2 cellular contexts compared by ENCODE assay signal in the genomic region with DNA sequence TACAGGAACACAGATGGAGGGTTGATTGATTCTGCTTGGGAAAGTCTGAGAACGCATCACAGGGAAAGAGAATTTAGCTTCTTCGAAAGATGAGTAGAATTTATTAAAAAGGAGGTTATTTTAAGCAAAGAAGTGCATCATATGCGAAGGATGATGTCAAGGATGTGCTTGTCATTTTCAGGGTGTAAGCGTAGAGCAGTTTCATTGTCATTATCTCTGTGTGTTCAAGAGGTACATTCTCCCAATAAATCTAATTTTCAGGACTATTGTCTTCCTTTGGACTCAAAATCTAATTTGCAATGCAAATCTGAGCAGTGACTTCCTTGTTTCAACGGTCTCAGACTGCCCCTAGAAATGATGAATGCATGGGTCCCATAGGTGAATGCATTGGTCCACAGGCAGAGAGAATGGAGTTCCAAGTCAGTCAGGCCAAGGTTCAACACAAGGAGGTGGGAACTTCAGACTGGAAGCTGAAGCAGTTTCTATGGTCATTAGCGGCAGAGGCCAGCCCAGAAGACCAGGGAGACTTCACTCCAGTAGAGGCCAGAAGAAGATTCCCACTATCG.
TF ChIP-seq lines count a peak whose summit lies in the region.

No MANE protein-coding gene starts in this region.

TF ChIP-seq in SK-N-SH, 30 proteins besides CTCF, POLR2A, EP300 and RAD21:
- no peak for TF ChIP-seq YY1 (IDR thresholded peaks at IDR 0.05; ENCODE audit: low read depth)
- TF ChIP-seq, protein P1, sequence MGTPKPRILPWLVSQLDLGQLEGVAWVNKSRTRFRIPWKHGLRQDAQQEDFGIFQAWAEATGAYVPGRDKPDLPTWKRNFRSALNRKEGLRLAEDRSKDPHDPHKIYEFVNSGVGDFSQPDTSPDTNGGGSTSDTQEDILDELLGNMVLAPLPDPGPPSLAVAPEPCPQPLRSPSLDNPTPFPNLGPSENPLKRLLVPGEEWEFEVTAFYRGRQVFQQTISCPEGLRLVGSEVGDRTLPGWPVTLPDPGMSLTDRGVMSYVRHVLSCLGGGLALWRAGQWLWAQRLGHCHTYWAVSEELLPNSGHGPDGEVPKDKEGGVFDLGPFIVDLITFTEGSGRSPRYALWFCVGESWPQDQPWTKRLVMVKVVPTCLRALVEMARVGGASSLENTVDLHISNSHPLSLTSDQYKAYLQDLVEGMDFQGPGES (IDR thresholded peaks at IDR 0.05; ENCODE audit: low read depth, low read length) = no peak
- no peak for TF ChIP-seq TCF12 (IDR thresholded peaks at IDR 0.05)
- no peak for TF ChIP-seq FOXM1 (IDR thresholded peaks at IDR 0.05; ENCODE audit: low read depth)
- TF ChIP-seq MEF2A (IDR thresholded peaks at IDR 0.05; ENCODE audit: borderline replicate concordance, low read depth) = no peak
- no peak for TF ChIP-seq SMC3 (IDR thresholded peaks at IDR 0.05; ENCODE audit: low read depth, low read length)
- TF ChIP-seq, protein P2, sequence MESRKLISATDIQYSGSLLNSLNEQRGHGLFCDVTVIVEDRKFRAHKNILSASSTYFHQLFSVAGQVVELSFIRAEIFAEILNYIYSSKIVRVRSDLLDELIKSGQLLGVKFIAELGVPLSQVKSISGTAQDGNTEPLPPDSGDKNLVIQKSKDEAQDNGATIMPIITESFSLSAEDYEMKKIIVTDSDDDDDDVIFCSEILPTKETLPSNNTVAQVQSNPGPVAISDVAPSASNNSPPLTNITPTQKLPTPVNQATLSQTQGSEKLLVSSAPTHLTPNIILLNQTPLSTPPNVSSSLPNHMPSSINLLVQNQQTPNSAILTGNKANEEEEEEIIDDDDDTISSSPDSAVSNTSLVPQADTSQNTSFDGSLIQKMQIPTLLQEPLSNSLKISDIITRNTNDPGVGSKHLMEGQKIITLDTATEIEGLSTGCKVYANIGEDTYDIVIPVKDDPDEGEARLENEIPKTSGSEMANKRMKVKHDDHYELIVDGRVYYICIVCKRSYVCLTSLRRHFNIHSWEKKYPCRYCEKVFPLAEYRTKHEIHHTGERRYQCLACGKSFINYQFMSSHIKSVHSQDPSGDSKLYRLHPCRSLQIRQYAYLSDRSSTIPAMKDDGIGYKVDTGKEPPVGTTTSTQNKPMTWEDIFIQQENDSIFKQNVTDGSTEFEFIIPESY (IDR thresholded peaks at IDR 0.05; ENCODE audit: borderline replicate concordance, low read depth) = no peak
- no peak for TF ChIP-seq JUND (IDR thresholded peaks at IDR 0.05)
- TF ChIP-seq RCOR1 (IDR thresholded peaks at IDR 0.05; ENCODE audit: low read length) = no peak
- TF ChIP-seq, protein P3, sequence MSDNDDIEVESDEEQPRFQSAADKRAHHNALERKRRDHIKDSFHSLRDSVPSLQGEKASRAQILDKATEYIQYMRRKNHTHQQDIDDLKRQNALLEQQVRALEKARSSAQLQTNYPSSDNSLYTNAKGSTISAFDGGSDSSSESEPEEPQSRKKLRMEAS (IDR thresholded peaks at IDR 0.05; ENCODE audit: low read depth) = no peak
- TF ChIP-seq, protein P4, sequence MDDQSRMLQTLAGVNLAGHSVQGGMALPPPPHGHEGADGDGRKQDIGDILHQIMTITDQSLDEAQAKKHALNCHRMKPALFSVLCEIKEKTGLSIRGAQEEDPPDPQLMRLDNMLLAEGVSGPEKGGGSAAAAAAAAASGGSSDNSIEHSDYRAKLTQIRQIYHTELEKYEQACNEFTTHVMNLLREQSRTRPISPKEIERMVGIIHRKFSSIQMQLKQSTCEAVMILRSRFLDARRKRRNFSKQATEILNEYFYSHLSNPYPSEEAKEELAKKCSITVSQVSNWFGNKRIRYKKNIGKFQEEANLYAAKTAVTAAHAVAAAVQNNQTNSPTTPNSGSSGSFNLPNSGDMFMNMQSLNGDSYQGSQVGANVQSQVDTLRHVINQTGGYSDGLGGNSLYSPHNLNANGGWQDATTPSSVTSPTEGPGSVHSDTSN (IDR thresholded peaks at IDR 0.05) = no peak
- TF ChIP-seq MXI1 (IDR thresholded peaks at IDR 0.05; ENCODE audit: low read depth, low read length) = no peak
- TF ChIP-seq, protein P5, sequence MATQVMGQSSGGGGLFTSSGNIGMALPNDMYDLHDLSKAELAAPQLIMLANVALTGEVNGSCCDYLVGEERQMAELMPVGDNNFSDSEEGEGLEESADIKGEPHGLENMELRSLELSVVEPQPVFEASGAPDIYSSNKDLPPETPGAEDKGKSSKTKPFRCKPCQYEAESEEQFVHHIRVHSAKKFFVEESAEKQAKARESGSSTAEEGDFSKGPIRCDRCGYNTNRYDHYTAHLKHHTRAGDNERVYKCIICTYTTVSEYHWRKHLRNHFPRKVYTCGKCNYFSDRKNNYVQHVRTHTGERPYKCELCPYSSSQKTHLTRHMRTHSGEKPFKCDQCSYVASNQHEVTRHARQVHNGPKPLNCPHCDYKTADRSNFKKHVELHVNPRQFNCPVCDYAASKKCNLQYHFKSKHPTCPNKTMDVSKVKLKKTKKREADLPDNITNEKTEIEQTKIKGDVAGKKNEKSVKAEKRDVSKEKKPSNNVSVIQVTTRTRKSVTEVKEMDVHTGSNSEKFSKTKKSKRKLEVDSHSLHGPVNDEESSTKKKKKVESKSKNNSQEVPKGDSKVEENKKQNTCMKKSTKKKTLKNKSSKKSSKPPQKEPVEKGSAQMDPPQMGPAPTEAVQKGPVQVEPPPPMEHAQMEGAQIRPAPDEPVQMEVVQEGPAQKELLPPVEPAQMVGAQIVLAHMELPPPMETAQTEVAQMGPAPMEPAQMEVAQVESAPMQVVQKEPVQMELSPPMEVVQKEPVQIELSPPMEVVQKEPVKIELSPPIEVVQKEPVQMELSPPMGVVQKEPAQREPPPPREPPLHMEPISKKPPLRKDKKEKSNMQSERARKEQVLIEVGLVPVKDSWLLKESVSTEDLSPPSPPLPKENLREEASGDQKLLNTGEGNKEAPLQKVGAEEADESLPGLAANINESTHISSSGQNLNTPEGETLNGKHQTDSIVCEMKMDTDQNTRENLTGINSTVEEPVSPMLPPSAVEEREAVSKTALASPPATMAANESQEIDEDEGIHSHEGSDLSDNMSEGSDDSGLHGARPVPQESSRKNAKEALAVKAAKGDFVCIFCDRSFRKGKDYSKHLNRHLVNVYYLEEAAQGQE (IDR thresholded peaks at IDR 0.05; ENCODE audit: low read depth, low read length) = no peak
- no peak for TF ChIP-seq GATA2 (CRISPR knock-in tag; IDR thresholded peaks at IDR 0.05)
- TF ChIP-seq RXRA (IDR thresholded peaks at IDR 0.05; ENCODE audit: borderline replicate concordance, low read depth) = no peak
- TF ChIP-seq, protein P6, sequence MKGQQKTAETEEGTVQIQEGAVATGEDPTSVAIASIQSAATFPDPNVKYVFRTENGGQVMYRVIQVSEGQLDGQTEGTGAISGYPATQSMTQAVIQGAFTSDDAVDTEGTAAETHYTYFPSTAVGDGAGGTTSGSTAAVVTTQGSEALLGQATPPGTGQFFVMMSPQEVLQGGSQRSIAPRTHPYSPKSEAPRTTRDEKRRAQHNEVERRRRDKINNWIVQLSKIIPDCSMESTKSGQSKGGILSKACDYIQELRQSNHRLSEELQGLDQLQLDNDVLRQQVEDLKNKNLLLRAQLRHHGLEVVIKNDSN (IDR thresholded peaks at IDR 0.05; ENCODE audit: borderline replicate concordance, low read depth) = no peak
- TF ChIP-seq POLR2AphosphoS5 (IDR thresholded peaks at IDR 0.05; ENCODE audit: low read depth, low read length) = no peak
- TF ChIP-seq TEAD4 (IDR thresholded peaks at IDR 0.05; ENCODE audit: borderline replicate concordance, insufficient read depth) = no peak

TF ChIP-seq in SK-N-SH treated with all-trans-retinoic acid at 6 μM for 48 hours, 23 proteins besides CTCF, POLR2A, EP300 and RAD21:
- TF ChIP-seq CSDC2 (CRISPR knock-in tag; IDR thresholded peaks at IDR 0.05) (no peak), SNAI2 (CRISPR knock-in tag; IDR thresholded peaks at IDR 0.05) (no peak), PPARA (CRISPR knock-in tag; IDR thresholded peaks at IDR 0.05; ENCODE audit: borderline replicate concordance) (no peak), ZFP3 (CRISPR knock-in tag; IDR thresholded peaks at IDR 0.05) (no peak), TOX (CRISPR knock-in tag; IDR thresholded peaks at IDR 0.05; ENCODE audit: borderline replicate concordance) (no peak), TCF4 (CRISPR knock-in tag; IDR thresholded peaks at IDR 0.05; ENCODE audit: borderline replicate concordance) (no peak), RARB (CRISPR knock-in tag; IDR thresholded peaks at IDR 0.05) (no peak), OSR1 (CRISPR knock-in tag; IDR thresholded peaks at IDR 0.05) (no peak), ZNF70 (CRISPR knock-in tag; IDR thresholded peaks at IDR 0.05) (no peak), ARNTL (CRISPR knock-in tag; IDR thresholded peaks at IDR 0.05; ENCODE audit: borderline replicate concordance, low read depth) (no peak)
- TF ChIP-seq, protein P7, sequence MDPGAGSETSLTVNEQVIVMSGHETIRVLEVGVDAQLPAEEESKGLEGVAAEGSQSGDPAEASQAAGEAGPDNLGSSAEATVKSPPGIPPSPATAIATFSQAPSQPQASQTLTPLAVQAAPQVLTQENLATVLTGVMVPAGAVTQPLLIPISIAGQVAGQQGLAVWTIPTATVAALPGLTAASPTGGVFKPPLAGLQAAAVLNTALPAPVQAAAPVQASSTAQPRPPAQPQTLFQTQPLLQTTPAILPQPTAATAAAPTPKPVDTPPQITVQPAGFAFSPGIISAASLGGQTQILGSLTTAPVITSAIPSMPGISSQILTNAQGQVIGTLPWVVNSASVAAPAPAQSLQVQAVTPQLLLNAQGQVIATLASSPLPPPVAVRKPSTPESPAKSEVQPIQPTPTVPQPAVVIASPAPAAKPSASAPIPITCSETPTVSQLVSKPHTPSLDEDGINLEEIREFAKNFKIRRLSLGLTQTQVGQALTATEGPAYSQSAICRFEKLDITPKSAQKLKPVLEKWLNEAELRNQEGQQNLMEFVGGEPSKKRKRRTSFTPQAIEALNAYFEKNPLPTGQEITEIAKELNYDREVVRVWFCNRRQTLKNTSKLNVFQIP (CRISPR knock-in tag; IDR thresholded peaks at IDR 0.05; ENCODE audit: borderline replicate concordance, low read depth) = no peak
- TF ChIP-seq, protein P8, sequence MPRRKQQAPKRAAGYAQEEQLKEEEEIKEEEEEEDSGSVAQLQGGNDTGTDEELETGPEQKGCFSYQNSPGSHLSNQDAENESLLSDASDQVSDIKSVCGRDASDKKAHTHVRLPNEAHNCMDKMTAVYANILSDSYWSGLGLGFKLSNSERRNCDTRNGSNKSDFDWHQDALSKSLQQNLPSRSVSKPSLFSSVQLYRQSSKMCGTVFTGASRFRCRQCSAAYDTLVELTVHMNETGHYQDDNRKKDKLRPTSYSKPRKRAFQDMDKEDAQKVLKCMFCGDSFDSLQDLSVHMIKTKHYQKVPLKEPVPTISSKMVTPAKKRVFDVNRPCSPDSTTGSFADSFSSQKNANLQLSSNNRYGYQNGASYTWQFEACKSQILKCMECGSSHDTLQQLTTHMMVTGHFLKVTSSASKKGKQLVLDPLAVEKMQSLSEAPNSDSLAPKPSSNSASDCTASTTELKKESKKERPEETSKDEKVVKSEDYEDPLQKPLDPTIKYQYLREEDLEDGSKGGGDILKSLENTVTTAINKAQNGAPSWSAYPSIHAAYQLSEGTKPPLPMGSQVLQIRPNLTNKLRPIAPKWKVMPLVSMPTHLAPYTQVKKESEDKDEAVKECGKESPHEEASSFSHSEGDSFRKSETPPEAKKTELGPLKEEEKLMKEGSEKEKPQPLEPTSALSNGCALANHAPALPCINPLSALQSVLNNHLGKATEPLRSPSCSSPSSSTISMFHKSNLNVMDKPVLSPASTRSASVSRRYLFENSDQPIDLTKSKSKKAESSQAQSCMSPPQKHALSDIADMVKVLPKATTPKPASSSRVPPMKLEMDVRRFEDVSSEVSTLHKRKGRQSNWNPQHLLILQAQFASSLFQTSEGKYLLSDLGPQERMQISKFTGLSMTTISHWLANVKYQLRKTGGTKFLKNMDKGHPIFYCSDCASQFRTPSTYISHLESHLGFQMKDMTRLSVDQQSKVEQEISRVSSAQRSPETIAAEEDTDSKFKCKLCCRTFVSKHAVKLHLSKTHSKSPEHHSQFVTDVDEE (CRISPR knock-in tag; IDR thresholded peaks at IDR 0.05) = no peak
